In genomic region chr5:146158255-146158654, GRCh38 we compare ENCODE assay signal across 18 cellular contexts. TPM values are rescaled to one million over a fixed set of nuclear protein-coding genes. Genes with fewer than 3 reads are reported as not detected.
A peak's percentile ranks its signal among the peaks of the same experiment; 100 is the strongest.
DNase-seq lines count a peak whose midpoint lies in the region; ATAC-seq, FAIRE-seq and TF ChIP-seq lines count a peak whose summit lies in the region.
"Had no signal": no experiment of that assay in that cellular context is flagged by ENCODE, and none has a peak within 500 bp of the region (broad histone marks: within the 10 kb centered on the region; RNA-seq: fewer than 3 reads in every experiment).

No MANE protein-coding gene starts in this region.

- CTCF ChIA-PET in MCF 10A (lab: Yijun Ruan, JAX) (interaction anchor here (1.5 kb wide), 1 partner anchor 8 kb away, joined by 7 read pairs; no protein-coding TSS in a partner anchor), K562 (lab: Yijun Ruan, JAX; ENCODE audit: low intra/inter-chr PET ratio) (no interaction called here)

- H3K36me3 ChIP-seq in breast epithelium (peaks cover 14% of the 10 kb centered on the region), SK-N-MC (ENCODE audit: insufficient read depth, low read length) (peaks cover 97% of the 10 kb centered on the region), K562 (ENCODE audit: control insufficient read depth, insufficient read depth, low read length) (peaks cover 87% of the 10 kb centered on the region)

- H3K27ac ChIP-seq in breast epithelium (no peak overlapping the region), SK-N-MC (peak overlapping the region; percentile 33), K562 (ENCODE audit: extremely low read depth, low read depth, low read length) (no peak overlapping the region)

- H3K4me1 Mint-ChIP-seq in MCF 10A (ENCODE audit: insufficient read depth, unreplicated experiment), result peaks cover under 1% of the 10 kb centered on the region

- no peak for TF ChIP-seq RAD21 in K562 (CRISPR knock-in tag; conservative IDR thresholded peaks at IDR 0.05 in 1 of 2, IDR thresholded peaks at IDR 0.05 in 1 of 2)

- no peak for TF ChIP-seq EP300 in K562 (IDR thresholded peaks at IDR 0.05; ENCODE audit: low read length)

- H3K4me1 ChIP-seq in breast epithelium (no peaks in the 10 kb centered on the region), K562 (replicated peaks in 1 of 2; ENCODE audit: control insufficient read depth in 2 of 2, insufficient read depth in 2 of 2, low read length in 2 of 2) (no peaks in the 10 kb centered on the region)
- H3K4me1 ChIP-seq: HAP-1 had no signal

- H3K9me3 ChIP-seq in breast epithelium (no peaks in the 10 kb centered on the region), SK-N-MC (ENCODE audit: low read depth, low read length) (no peaks in the 10 kb centered on the region), K562 (replicated peaks; ENCODE audit: control insufficient read depth, insufficient read depth, low read depth, low read length) (no peaks in the 10 kb centered on the region)
- H3K9me3 ChIP-seq: HAP-1 had no signal

- no peak overlapping the region for H3K4me2 ChIP-seq in K562 (ENCODE audit: insufficient read depth, low read length)

- intact Hi-C loops in MCF 10A (cut with micrococcal nuclease), result loop anchor here (5.0 kb wide), 1 partner anchor 36 kb away; no protein-coding TSS in a partner anchor
- intact Hi-C loops in breast epithelium (cut with DNase I; ENCODE audit: low total_unique reads), result no loop called here
- intact Hi-C loops in K562 (cut with micrococcal nuclease), result no loop called here

- POLR2A ChIA-PET in MCF 10A (lab: Yijun Ruan, JAX) (interaction anchor here (1.1 kb wide), 1 partner anchor 11 kb away, joined by 4 read pairs; no protein-coding TSS in a partner anchor), K562 (lab: Yijun Ruan, JAX) (no interaction called here)

- TF ChIP-seq POLR2A in breast epithelium (IDR thresholded peaks at IDR 0.05) (no peak), K562 (conservative IDR thresholded peaks at IDR 0.05) (no peak)

- in situ Hi-C loops in K562 (cut with MboI), result no loop called here

- peaks cover 100% of the 10 kb centered on the region for H3K36me3 Mint-ChIP-seq in MCF 10A (ENCODE audit: insufficient read depth, unreplicated experiment)

- H3K9ac ChIP-seq in SK-N-MC (ENCODE audit: insufficient read length) (no peak overlapping the region), K562 (ENCODE audit: insufficient read depth in 1 of 2, low read depth in 2 of 2, low read length in 2 of 2) (no peak overlapping the region)

- H3K9me3 Mint-ChIP-seq in MCF 10A (ENCODE audit: unreplicated experiment), result no peaks in the 10 kb centered on the region
- H3K9me3 Mint-ChIP-seq: CD4-positive, alpha-beta memory T cell had no signal

- H3K9me1 ChIP-seq in K562 (ENCODE audit: control insufficient read depth, insufficient read depth, low read length), result no peaks in the 10 kb centered on the region

- no peak overlapping the region for H3K4me3 Mint-ChIP-seq in MCF 10A (ENCODE audit: unreplicated experiment)
- H3K4me3 Mint-ChIP-seq: CD4-positive, alpha-beta memory T cell had no signal

- H3K27ac Mint-ChIP-seq in MCF 10A (ENCODE audit: low read depth, unreplicated experiment), result no peak overlapping the region

- no peaks in the 10 kb centered on the region for H3K27me3 Mint-ChIP-seq in MCF 10A (ENCODE audit: insufficient read depth, unreplicated experiment)
- H3K27me3 Mint-ChIP-seq: CD4-positive, alpha-beta memory T cell had no signal

- TF ChIP-seq CTCF in MCF 10A (IDR thresholded peaks at IDR 0.05; ENCODE audit: unreplicated experiment) (no peak), breast epithelium (IDR thresholded peaks at IDR 0.05) (no peak), K562 (IDR thresholded peaks at IDR 0.05 in 2 of 3, conservative IDR thresholded peaks at IDR 0.05 in 1 of 3; ENCODE audit: insufficient read depth in 2 of 3, low read depth in 1 of 3, low read length in 3 of 3) (no peak)

- no peak overlapping the region for H2AFZ ChIP-seq in K562 (ENCODE audit: low read depth, low read length)

- H3K79me2 ChIP-seq in K562 (ENCODE audit: control insufficient read depth, insufficient read depth, low read length), result no peaks in the 10 kb centered on the region

- H4K20me1 ChIP-seq in K562 (replicated peaks; ENCODE audit: control insufficient read depth, insufficient read depth, low read length), result no peaks in the 10 kb centered on the region

- BruUV-seq in MCF 10A (replicated peaks; lab: Mats Ljungman, UMichigan), result TSS peak; percentile 2
- no TSS peak for BruUV-seq in K562 (replicated peaks; lab: Mats Ljungman, UMichigan)

- ATAC-seq in K562 (no peak), HG02885 (IDR thresholded peaks at IDR 0.05; ENCODE audit: poor library complexity, unreplicated experiment) (no peak)

- DNase-seq in MCF 10A (ENCODE audit: unreplicated experiment), result no peak
- DNase-seq in breast epithelium (ENCODE audit: low spot score in 2 of 2), result no peak
- DNase-seq in SK-N-MC (ENCODE audit: low read depth, low spot score), result no peak
- no peak for DNase-seq in K562 (ENCODE audit: extremely low read depth in 1 of 4, low spot score in 3 of 4)
- DNase-seq in nucleus accumbens (lab: John Stamatoyannopoulos, UW), result no peak
- DNase-seq: C1 segment of cervical spinal cord; Calu3; CD4-positive, alpha-beta memory T cell; COR-L47; DMS53; DMS79 treated with DMSO at 0.1 percent for 48 hours; GF-D8; GOT3 had no signal

- no peaks in the 10 kb centered on the region for H3K27me3 ChIP-seq in breast epithelium
- no peaks in the 10 kb centered on the region for H3K27me3 ChIP-seq in K562 (ENCODE audit: control insufficient read depth in 2 of 2, insufficient read depth in 2 of 2, low read length in 2 of 2)

- H3K4me3 ChIP-seq in breast epithelium (no peak overlapping the region), SK-N-MC (no peak overlapping the region), K562 (no peak overlapping the region)
- H3K4me3 ChIP-seq: HAP-1 had no signal

- FAIRE-seq in K562 (lab: Jason Lieb, UNC), result no peak
- FAIRE-seq: GM12891 had no signal

RNA-seq across cellular contexts. Expression of gene LARS1, which starts 24.2 kb away (rescaled TPM):
- total RNA-seq in MCF 10A (2022) (383 and 405 TPM in 2 replicates), breast epithelium (100 to 1,000 TPM in 1 of 3 donors, 10 to 100 TPM in 2; 65.6 to 111 (median 89.9) TPM), K562 (2014; rRNA removed) (122 and 125 TPM in 2 replicates), K562 (2014; rRNA removed; fragmentation: Illumina TruSeq; extraction: Trizol) (216 and 249 TPM in 2 replicates), K562 (2015; rRNA removed; fragmentation: Illumina TruSeq; extraction: Trizol) (149 and 164 TPM in 2 replicates), K562 (2021) (159 and 162 TPM in 2 replicates)
- 168 and 624 TPM in 2 replicates for total RNA-seq in K562 (2011; cell fraction: chromatin; rRNA removed; ENCODE audit: low replicate concordance)
- 53.9 and 70.5 TPM in 2 replicates for total RNA-seq in K562 (2011; cell fraction: nucleolus; rRNA removed)
- total RNA-seq in K562 (2011; cell fraction: nucleoplasm; rRNA removed), result 141 and 178 TPM in 2 replicates
- polyA plus RNA-seq in K562 (2011; rRNA removed) (62.2 and 66.8 TPM in 2 replicates), K562 (2014; fragmentation: Illumina TruSeq; extraction: Trizol) (151 and 187 TPM in 2 replicates), K562 (2014; fragmentation: Nextera tagmentation; extraction: Ambion mirVana) (100 to 1,000 TPM; 132 to 135 TPM), K562 (2014; rRNA removed) (111 and 112 TPM in 2 replicates)
- polyA plus RNA-seq in K562 (2011; cell fraction: cytosol; rRNA removed), result 15.1 and 43.3 TPM in 2 replicates
- polyA plus RNA-seq in K562 (2011; cell fraction: nucleus; rRNA removed), result 63.3 and 92.7 TPM in 2 replicates
- 152 and 158 TPM in 2 replicates for polyA plus RNA-seq in K562 (2012)
- 143 and 238 TPM in 2 replicates for polyA minus RNA-seq in K562 (2011; rRNA and poly(A)+ RNA removed)
- polyA minus RNA-seq in K562 (2011; cell fraction: cytosol; rRNA and poly(A)+ RNA removed), result 66.3 and 108 TPM in 2 replicates
- polyA minus RNA-seq in K562 (2011; cell fraction: nucleus; rRNA and poly(A)+ RNA removed), result 50.4 and 137 TPM in 2 replicates

RNA-seq across cellular contexts. Expression of gene RBM27, which starts 45.1 kb away (rescaled TPM):
- total RNA-seq in MCF 10A (2022), result 25.6 and 27.9 TPM in 2 replicates
- 10 to 100 TPM; 20.6 to 32.3 (median 31.8) TPM for total RNA-seq in breast epithelium
- total RNA-seq in K562 (2011; cell fraction: chromatin; rRNA removed; ENCODE audit: low replicate concordance), result 46.2 and 92.1 TPM in 2 replicates
- total RNA-seq in K562 (2011; cell fraction: nucleolus; rRNA removed), result 28.3 and 32.6 TPM in 2 replicates
- total RNA-seq in K562 (2011; cell fraction: nucleoplasm; rRNA removed), result 51.2 and 75.7 TPM in 2 replicates
- 22.9 and 25.4 TPM in 2 replicates for total RNA-seq in K562 (2014; rRNA removed)
- 42.5 and 48.0 TPM in 2 replicates for total RNA-seq in K562 (2014; rRNA removed; fragmentation: Illumina TruSeq; extraction: Trizol)
- total RNA-seq in K562 (2015; rRNA removed; fragmentation: Illumina TruSeq; extraction: Trizol), result 39.7 and 45.4 TPM in 2 replicates
- 24.3 and 29.1 TPM in 2 replicates for total RNA-seq in K562 (2021)
- polyA plus RNA-seq in K562 (2011; rRNA removed), result 30.9 and 33.4 TPM in 2 replicates
- polyA plus RNA-seq in K562 (2011; cell fraction: cytosol; rRNA removed), result 10.6 and 18.2 TPM in 2 replicates
- 21.2 and 31.4 TPM in 2 replicates for polyA plus RNA-seq in K562 (2011; cell fraction: nucleus; rRNA removed)
- polyA plus RNA-seq in K562 (2012), result 10.2 and 16.1 TPM in 2 replicates
- 26.4 and 30.4 TPM in 2 replicates for polyA plus RNA-seq in K562 (2014; fragmentation: Illumina TruSeq; extraction: Trizol)
- polyA plus RNA-seq in K562 (2014; fragmentation: Nextera tagmentation; extraction: Ambion mirVana), result 1 to 10 TPM; 5.3 to 8.3 TPM
- polyA plus RNA-seq in K562 (2014; rRNA removed), result 16.3 and 16.5 TPM in 2 replicates
- 295 and 310 TPM in 2 replicates for polyA minus RNA-seq in K562 (2011; rRNA and poly(A)+ RNA removed)
- 93.9 and 101 TPM in 2 replicates for polyA minus RNA-seq in K562 (2011; cell fraction: cytosol; rRNA and poly(A)+ RNA removed)
- polyA minus RNA-seq in K562 (2011; cell fraction: nucleus; rRNA and poly(A)+ RNA removed), result 30.7 and 41.7 TPM in 2 replicates

RNA-seq across cellular contexts. Expression of gene PLAC8L1, which starts 52.9 kb away (rescaled TPM):
- total RNA-seq in MCF 10A (2022) (2.5 and 3.0 TPM in 2 replicates), breast epithelium (not detected), K562 (2014; rRNA removed) (not detected in 2 replicates), K562 (2014; rRNA removed; fragmentation: Illumina TruSeq; extraction: Trizol) (0.25 TPM in 1 of 2 replicates, not detected in the other), K562 (2015; rRNA removed; fragmentation: Illumina TruSeq; extraction: Trizol) (not detected in 2 replicates), K562 (2021) (0.27 TPM in 1 of 2 replicates, not detected in the other)
- 0.97 TPM in 1 of 2 replicates, not detected in the other for total RNA-seq in K562 (2011; cell fraction: chromatin; rRNA removed; ENCODE audit: low replicate concordance)
- not detected in 2 replicates for total RNA-seq in K562 (2011; cell fraction: nucleolus; rRNA removed)
- 0.73 TPM in 1 of 2 replicates, not detected in the other for total RNA-seq in K562 (2011; cell fraction: nucleoplasm; rRNA removed)
- polyA plus RNA-seq in K562 (2011; rRNA removed) (0.36 and 0.76 TPM in 2 replicates), K562 (2014; fragmentation: Illumina TruSeq; extraction: Trizol) (0.43 TPM in 1 of 2 replicates, not detected in the other), K562 (2014; fragmentation: Nextera tagmentation; extraction: Ambion mirVana) (under 1 TPM; 0.10 to 0.17 TPM), K562 (2014; rRNA removed) (not detected in 2 replicates)
- polyA plus RNA-seq in K562 (2011; cell fraction: cytosol; rRNA removed), result 0.52 TPM in 1 of 2 replicates, not detected in the other
- 1.1 and 1.8 TPM in 2 replicates for polyA plus RNA-seq in K562 (2011; cell fraction: nucleus; rRNA removed)
- polyA plus RNA-seq in K562 (2012), result 0.18 TPM in 1 of 2 replicates, not detected in the other
- polyA minus RNA-seq in K562 (2011; rRNA and poly(A)+ RNA removed), result not detected in 2 replicates
- not detected in 2 replicates for polyA minus RNA-seq in K562 (2011; cell fraction: cytosol; rRNA and poly(A)+ RNA removed)
- polyA minus RNA-seq in K562 (2011; cell fraction: nucleus; rRNA and poly(A)+ RNA removed), result 0.67 TPM in 1 of 2 replicates, not detected in the other
- total RNA-seq: A172, G401 had no signal
- polyA plus RNA-seq: CD4-positive, alpha-beta memory T cell had no signal
